18 cellular contexts compared by ENCODE assay signal in genomic region chr6:130622142-130622541, GRCh38.
A peak's percentile ranks its signal among the peaks of the same experiment; 100 is the strongest.
DNase-seq lines count a peak whose midpoint lies in the region; ATAC-seq, FAIRE-seq and TF ChIP-seq lines count a peak whose summit lies in the region.
"Had no signal": no experiment of that assay in that cellular context is flagged by ENCODE, and none has a peak within 500 bp of the region (broad histone marks: within the 10 kb centered on the region; RNA-seq: fewer than 3 reads in every experiment).

No MANE protein-coding gene starts in this region.

- TF ChIP-seq CTCF in GM12878 (IDR thresholded peaks at IDR 0.05 in 2 of 3, conservative IDR thresholded peaks at IDR 0.05 in 1 of 3; ENCODE audit: control insufficient read depth in 2 of 3, extremely low read depth in 1 of 3, insufficient read depth in 1 of 3, low read depth in 3 of 3, low read length in 3 of 3), result no peak
- no peak for TF ChIP-seq CTCF in CD4-positive, alpha-beta T cell (IDR thresholded peaks at IDR 0.05)

- no peaks in the 10 kb centered on the region for H3K4me1 Mint-ChIP-seq in CD4-positive, alpha-beta T cell (ENCODE audit: low read depth)

- no peak overlapping the region for H3K4me2 ChIP-seq in GM12878 (ENCODE audit: control insufficient read depth, insufficient read depth)

- CTCF ChIA-PET in GM12878 (lab: Yijun Ruan, JAX), result interaction anchor here (0.8 to 1.3 kb wide), 3 partner anchors 71 to 105 kb away, joined by 3 read pairs; no protein-coding TSS in a partner anchor
- CTCF ChIA-PET in CD4-positive, alpha-beta T cell (lab: Charles Lee), result no interaction called here

- H3K4me3 ChIP-seq in GM12878, result no peak overlapping the region
- H3K4me3 ChIP-seq: heart right ventricle, lung, right lobe of liver had no signal

- intact Hi-C loops in GM12878 (cut with micrococcal nuclease; ENCODE audit: unreplicated experiment) (loop anchor here (5.0 kb wide), 3 partner anchors 60 to 300 kb away; no protein-coding TSS in a partner anchor), head of caudate nucleus (cut with DNase I) (no loop called here)
- intact Hi-C loops in CD4-positive, alpha-beta T cell (cut with DNase I, micrococcal nuclease), result no loop called here

- peak; percentile 58 for DNase-seq in EL
- no peak for DNase-seq in GM12878 (ENCODE audit: low read depth, low spot score)
- DNase-seq in CD4-positive, alpha-beta T cell, result no peak
- DNase-seq in anterior cingulate cortex (lab: John Stamatoyannopoulos, UW), result no peak
- no peak for DNase-seq in head of caudate nucleus
- DNase-seq in CD1c-positive myeloid dendritic cell (ENCODE audit: extremely low spot score), result no peak
- DNase-seq: heart right ventricle, Karpas-422, NCI-H1417 treated with DMSO at 0.1 percent for 48 hours, NCI-H2171, NCI-H748 treated with DMSO at 0.1 percent for 48 hours, OCI-M1, right lobe of liver, SIG-M5 had no signal

- H3K9me3 ChIP-seq in GM12878 (replicated peaks; ENCODE audit: control insufficient read depth, insufficient read depth, low read length), result no peaks in the 10 kb centered on the region; the same call in 1 of the 3 replicates
- no peaks in the 10 kb centered on the region for H3K9me3 ChIP-seq in CD4-positive, alpha-beta T cell (ENCODE audit: control insufficient read depth, low read length)
- H3K9me3 ChIP-seq: right lobe of liver had no signal

- BruUV-seq in GM12878 (replicated peaks; lab: Mats Ljungman, UMichigan), result no TSS peak

- peaks cover 6% of the 10 kb centered on the region; the same call in 1 of the 2 replicates for H3K4me1 ChIP-seq in GM12878 (ENCODE audit: control insufficient read depth, insufficient read depth, low read length)
- H3K4me1 ChIP-seq: heart right ventricle, right lobe of liver had no signal

- H3K9me3 Mint-ChIP-seq in CD4-positive, alpha-beta T cell, result no peaks in the 10 kb centered on the region

- H3K27me3 ChIP-seq in GM12878 (replicated peaks in 1 of 2; ENCODE audit: control insufficient read depth in 2 of 2, insufficient read depth in 2 of 2, low read length in 1 of 2), result no peaks in the 10 kb centered on the region
- H3K27me3 ChIP-seq in CD4-positive, alpha-beta T cell (ENCODE audit: control insufficient read depth, insufficient read depth, low read length), result no peaks in the 10 kb centered on the region
- H3K27me3 ChIP-seq: heart right ventricle, right lobe of liver had no signal

- H3K36me3 ChIP-seq in GM12878 (ENCODE audit: control insufficient read depth in 2 of 2, insufficient read depth in 2 of 2, low read length in 1 of 2), result no peaks in the 10 kb centered on the region
- H3K36me3 ChIP-seq: heart right ventricle, right lobe of liver had no signal

- no peaks in the 10 kb centered on the region for H3K36me3 Mint-ChIP-seq in CD4-positive, alpha-beta T cell (ENCODE audit: low read depth)

- no peak overlapping the region for H3K27ac Mint-ChIP-seq in CD4-positive, alpha-beta T cell

- H3K9ac ChIP-seq in GM12878 (ENCODE audit: control insufficient read depth, insufficient read depth, low read length), result no peak overlapping the region

- in situ Hi-C loops in GM12878 (cut with MboI), result no loop called here

- no peak overlapping the region for H3K27ac ChIP-seq in GM12878 (ENCODE audit: control insufficient read depth, insufficient read depth)
- no peak overlapping the region for H3K27ac ChIP-seq in CD4-positive, alpha-beta T cell (ENCODE audit: low read depth, low read length)
- H3K27ac ChIP-seq: heart right ventricle, right lobe of liver had no signal

- no peak for TF ChIP-seq POLR2A in GM12878 (IDR thresholded peaks at IDR 0.05; ENCODE audit: low read depth, low read length)

- no peaks in the 10 kb centered on the region for H3K27me3 Mint-ChIP-seq in CD4-positive, alpha-beta T cell

- no peaks in the 10 kb centered on the region for H3K79me2 ChIP-seq in GM12878 (ENCODE audit: control insufficient read depth, insufficient read depth, low read length)

- POLR2A ChIA-PET in GM12878 (lab: Charles Lee), result no interaction called here
- POLR2A ChIA-PET in CD4-positive, alpha-beta T cell (lab: Charles Lee), result no interaction called here

- no peak for TF ChIP-seq RAD21 in GM12878 (IDR thresholded peaks at IDR 0.05; ENCODE audit: insufficient read depth, low read depth, low read length)

- H2AFZ ChIP-seq in GM12878 (ENCODE audit: control insufficient read depth, low read depth, low read length), result no peak overlapping the region

- SMC1A ChIA-PET in GM12878 (lab: Charles Lee; ENCODE audit: uncharacterized antibody, unreplicated experiment), result interaction anchor here (0.8 to 3.8 kb wide), 11 partner anchors 10 to 239 kb away, joined by 3 to 20 read pairs (median 5); no protein-coding TSS in a partner anchor

- no peak for TF ChIP-seq EP300 in GM12878 (IDR thresholded peaks at IDR 0.05; ENCODE audit: borderline replicate concordance in 1 of 2, control insufficient read depth in 1 of 2, low read depth in 2 of 2, low read length in 2 of 2)

- no peaks in the 10 kb centered on the region for H4K20me1 ChIP-seq in GM12878 (ENCODE audit: control insufficient read depth, insufficient read depth)

- ATAC-seq in GM18868 (IDR thresholded peaks at IDR 0.05; ENCODE audit: unreplicated experiment) (peak; percentile 57), HG02938 (IDR thresholded peaks at IDR 0.05; ENCODE audit: unreplicated experiment) (peak; percentile 45), GM12878 (peak; percentile 53)
- no peak for ATAC-seq in CD4-positive, alpha-beta T cell (ENCODE audit: poor library complexity)
- ATAC-seq: heart right ventricle, right lobe of liver had no signal

- RAD21 ChIA-PET in GM12878 (lab: Charles Lee; ENCODE audit: unreplicated experiment), result interaction anchor here (0.9 to 1.8 kb wide), 2 partner anchors 46 to 105 kb away, joined by 3 to 15 read pairs; no protein-coding TSS in a partner anchor

- no peak overlapping the region for H3K4me3 Mint-ChIP-seq in CD4-positive, alpha-beta T cell

- FAIRE-seq in GM12878 (lab: Jason Lieb, UNC), result peak; percentile 69
- FAIRE-seq: urothelium cell line had no signal

TF ChIP-seq in GM12878, 131 proteins besides CTCF, POLR2A, EP300 and RAD21:
- TF ChIP-seq SREBF2 (IDR thresholded peaks at IDR 0.05; ENCODE audit: low read length), result no peak
- peak; percentile 72; the same call in 1 of the 2 replicates for TF ChIP-seq NFIC (IDR thresholded peaks at IDR 0.05; ENCODE audit: low read depth, low read length)
- TF ChIP-seq JUNB (IDR thresholded peaks at IDR 0.05), result peak; percentile 79
- TF ChIP-seq NR2F1 (conservative IDR thresholded peaks at IDR 0.05), result peak; percentile 61; the same call in 1 of the 2 replicates
- TF ChIP-seq BMI1 (IDR thresholded peaks at IDR 0.05; ENCODE audit: borderline replicate concordance), result no peak
- no peak for TF ChIP-seq KAT2A (conservative IDR thresholded peaks at IDR 0.05; ENCODE audit: control insufficient read depth, low read depth, low read length)
- peak; percentile 77 for TF ChIP-seq RUNX3 (IDR thresholded peaks at IDR 0.05; ENCODE audit: low read length)
- TF ChIP-seq ESRRA (IDR thresholded peaks at IDR 0.05; ENCODE audit: low read length), result no peak
- TF ChIP-seq NFYA (IDR thresholded peaks at IDR 0.05; ENCODE audit: borderline replicate concordance, low read depth, low read length), result no peak
- TF ChIP-seq KLF5 (IDR thresholded peaks at IDR 0.05; ENCODE audit: partially characterized antibody), result no peak
- TF ChIP-seq MYC (IDR thresholded peaks at IDR 0.05; ENCODE audit: insufficient read depth, insufficient read length, insufficient replicate concordance, low read length, severe bottlenecking), result no peak
- TF ChIP-seq ZZZ3 (IDR thresholded peaks at IDR 0.05; ENCODE audit: control insufficient read depth, insufficient read length, low read depth), result no peak
- 0 out of 2 replicates have a peak, but pooled peaks have one; percentile 7 for TF ChIP-seq MEF2A (IDR thresholded peaks at IDR 0.05; ENCODE audit: insufficient read depth, low read depth, low read length)
- no peak for TF ChIP-seq SPI1 (IDR thresholded peaks at IDR 0.05; ENCODE audit: borderline replicate concordance, insufficient read depth, low read depth, low read length)
- peak; percentile 58; the same call in 1 of the 2 replicates for TF ChIP-seq EED (IDR thresholded peaks at IDR 0.05; ENCODE audit: low read depth)
- peak; percentile 34 to 41; a peak in 1 of 4 replicates for TF ChIP-seq IKZF2 (IDR thresholded peaks at IDR 0.05)
- no peak; a peak in 1 of 4 replicates for TF ChIP-seq ETV6 (conservative IDR thresholded peaks at IDR 0.05 in 1 of 2, IDR thresholded peaks at IDR 0.05 in 1 of 2; ENCODE audit: borderline replicate concordance in 1 of 2, low read depth in 1 of 2)
